In genomic region chr10:3133948-3134347, GRCh38 we compare ENCODE assay signal across 30 cellular contexts. TPM values are rescaled to one million over a fixed set of nuclear protein-coding genes. Genes with fewer than 3 reads are reported as not detected.
A peak's percentile ranks its signal among the peaks of the same experiment; 100 is the strongest.
DNase-seq lines count a peak whose midpoint lies in the region; ATAC-seq, FAIRE-seq and TF ChIP-seq lines count a peak whose summit lies in the region.
"Had no signal": no experiment of that assay in that cellular context is flagged by ENCODE, and none has a peak within 500 bp of the region (broad histone marks: within the 10 kb centered on the region; RNA-seq: fewer than 3 reads in every experiment).

No MANE protein-coding gene starts in this region.

- TF ChIP-seq CTCF in D721Med (IDR thresholded peaks at IDR 0.05; ENCODE audit: insufficient read depth, missing control alignments) (no peak), body of pancreas (IDR thresholded peaks at IDR 0.05) (no peak)

- no peaks in the 10 kb centered on the region for H3K9me3 ChIP-seq in naive thymus-derived CD4-positive, alpha-beta T cell (ENCODE audit: control insufficient read depth in 2 of 3, low read length in 3 of 3)
- H3K9me3 ChIP-seq in body of pancreas = no peaks in the 10 kb centered on the region
- H3K9me3 ChIP-seq: left lung, prostate gland, SK-N-SH, thoracic aorta had no signal

- intact Hi-C loops in activated CD4-positive, alpha-beta T cell treated with anti-CD3 and anti-CD28 coated beads, Interleukin-2, amount 10 ng/mL, durations not matched to agents 24 days and 14 days (cut with micrococcal nuclease) = no loop called here
- intact Hi-C loops in naive thymus-derived CD4-positive, alpha-beta T cell (cut with micrococcal nuclease) = no loop called here
- intact Hi-C loops in body of pancreas (cut with DNase I) = no loop called here

- no peaks in the 10 kb centered on the region for H3K27me3 ChIP-seq in naive thymus-derived CD4-positive, alpha-beta T cell (ENCODE audit: control insufficient read depth in 2 of 2, insufficient read depth in 2 of 2, low read length in 2 of 2)
- no peaks in the 10 kb centered on the region for H3K27me3 ChIP-seq in body of pancreas
- H3K27me3 ChIP-seq: left lung had no signal

- CTCF ChIA-PET in activated CD4-positive, alpha-beta memory T cell treated with anti-CD3 and anti-CD28 coated beads, Interleukin-2, amount 10 ng/mL, durations not matched to agents 7 days and 5 days (lab: Charles Lee) = no interaction called here
- CTCF ChIA-PET in naive thymus-derived CD4-positive, alpha-beta T cell (lab: Charles Lee) = interaction anchor here (0.6 kb wide), 1 partner anchor 1723 kb away, joined by 3 read pairs; no protein-coding TSS in a partner anchor

- POLR2A ChIA-PET in activated CD4-positive, alpha-beta memory T cell treated with anti-CD3 and anti-CD28 coated beads, Interleukin-2, amount 10 ng/mL, durations not matched to agents 7 days and 5 days (lab: Charles Lee) = interaction anchor here (0.8 to 1.3 kb wide), 4 partner anchors 12 to 43 kb away, joined by 3 read pairs; partner anchors contain the start of gene PITRM1
- POLR2A ChIA-PET in naive thymus-derived CD4-positive, alpha-beta T cell (lab: Charles Lee) = no interaction called here

- H3K27ac Mint-ChIP-seq in activated CD4-positive, alpha-beta T cell treated with anti-CD3 and anti-CD28 coated beads, Interleukin-2, amount 10 ng/mL, durations not matched to agents 24 days and 14 days = peak overlapping the region; percentile 37
- peak overlapping the region; percentile 19 for H3K27ac Mint-ChIP-seq in activated CD4-positive, alpha-beta memory T cell treated with anti-CD3 and anti-CD28 coated beads, Interleukin-2, amount 10 ng/mL, durations not matched to agents 7 days and 5 days
- peak overlapping the region in 5 of 9 donors; percentile 12 to 60 (median 36) for H3K27ac Mint-ChIP-seq in naive thymus-derived CD4-positive, alpha-beta T cell
- H3K27ac Mint-ChIP-seq: activated naive CD8-positive, alpha-beta T cell treated with anti-CD3 and anti-CD28 coated beads, Interleukin-2, amount 10 ng/mL, durations not matched to agents 7 days and 5 days; T-helper 1 cell treated with Interleukin-12 subunit alpha and Interleukin-12 subunit beta and Interleukin-4 antibody, amounts not matched to agents 30 μg/mL and 1 μg/mL, for 36 hours had no signal

- no peak overlapping the region for H3K4me3 ChIP-seq in naive thymus-derived CD4-positive, alpha-beta T cell (ENCODE audit: low read length)
- no peak overlapping the region for H3K4me3 ChIP-seq in body of pancreas
- H3K4me3 ChIP-seq: left lung, prostate gland, thoracic aorta had no signal

- no peaks in the 10 kb centered on the region for H3K9me3 Mint-ChIP-seq in activated CD4-positive, alpha-beta T cell treated with anti-CD3 and anti-CD28 coated beads, Interleukin-2, amount 10 ng/mL, durations not matched to agents 24 days and 14 days
- no peaks in the 10 kb centered on the region for H3K9me3 Mint-ChIP-seq in activated CD4-positive, alpha-beta memory T cell treated with anti-CD3 and anti-CD28 coated beads, Interleukin-2, amount 10 ng/mL, durations not matched to agents 7 days and 5 days
- no peaks in the 10 kb centered on the region for H3K9me3 Mint-ChIP-seq in naive thymus-derived CD4-positive, alpha-beta T cell
- H3K9me3 Mint-ChIP-seq: activated naive CD8-positive, alpha-beta T cell treated with anti-CD3 and anti-CD28 coated beads, Interleukin-2, amount 10 ng/mL, durations not matched to agents 7 days and 5 days; activated T-helper 17 cell treated with anti-CD3 and anti-CD28 coated beads, Interleukin-2, amount 50 U/mL, for 72 hours; T-helper 1 cell treated with Interleukin-12 subunit alpha and Interleukin-12 subunit beta and Interleukin-4 antibody, amounts not matched to agents 30 μg/mL and 1 μg/mL, for 36 hours had no signal

- no peaks in the 10 kb centered on the region for H3K27me3 Mint-ChIP-seq in activated CD4-positive, alpha-beta T cell treated with anti-CD3 and anti-CD28 coated beads, Interleukin-2, amount 10 ng/mL, durations not matched to agents 24 days and 14 days
- H3K27me3 Mint-ChIP-seq in activated CD4-positive, alpha-beta memory T cell treated with anti-CD3 and anti-CD28 coated beads, Interleukin-2, amount 10 ng/mL, durations not matched to agents 7 days and 5 days = no peaks in the 10 kb centered on the region
- no peaks in the 10 kb centered on the region for H3K27me3 Mint-ChIP-seq in naive thymus-derived CD4-positive, alpha-beta T cell
- H3K27me3 Mint-ChIP-seq: activated naive CD8-positive, alpha-beta T cell treated with anti-CD3 and anti-CD28 coated beads, Interleukin-2, amount 10 ng/mL, durations not matched to agents 7 days and 5 days; activated T-helper 17 cell treated with anti-CD3 and anti-CD28 coated beads, Interleukin-2, amount 50 U/mL, for 72 hours had no signal

- DNase-seq in activated CD4-positive, alpha-beta T cell treated with anti-CD3 and anti-CD28 coated beads, Interleukin-2, amount 10 ng/mL, durations not matched to agents 24 days and 14 days = no peak
- DNase-seq in activated CD4-positive, alpha-beta T cell treated with anti-CD3 and anti-CD28 coated beads for 1 hour = no peak
- DNase-seq in D721Med (ENCODE audit: insufficient read length, low spot score) (peak; percentile 80), GM19240 (ENCODE audit: insufficient read length, low spot score) (no peak), body of pancreas (no peak), DMS153 (lab: John Stamatoyannopoulos, UW) (no peak)
- no peak for DNase-seq in activated CD4-positive, alpha-beta memory T cell treated with anti-CD3 and anti-CD28 coated beads, Interleukin-2, amount 10 ng/mL, durations not matched to agents 7 days and 5 days
- DNase-seq in naive thymus-derived CD4-positive, alpha-beta T cell = no peak
- DNase-seq: 8988T; activated CD4-positive, CD25-positive, alpha-beta regulatory T cell treated with anti-CD3 and anti-CD28 coated beads, Interleukin-2, amount 50 U/mL, for 72 hours; activated naive CD8-positive, alpha-beta T cell treated with anti-CD3 and anti-CD28 coated beads, Interleukin-2, amount 10 ng/mL, durations not matched to agents 7 days and 5 days; DMS53; Karpas-422; left lung; mesendoderm; MV-4-11; NCI-H146; NCI-H2107; NCI-H446; SK-N-SH; stimulated activated CD4-positive, alpha-beta T cell treated with anti-CD3 and anti-CD28 coated beads, Interleukin-15, amount 100 ng/mL, for 24 hours; stimulated activated naive CD4-positive, alpha-beta T cell had no signal

- TF ChIP-seq POLR2A in body of pancreas (IDR thresholded peaks at IDR 0.05) = no peak

- WGBS in body of pancreas, 2 donors = 79 to 87% methylated on average over 5 of the region's 5 CpGs

- peak; percentile 60 for FAIRE-seq in D721Med (lab: Jason Lieb, UNC)
- FAIRE-seq: GM19239, islet of Langerhans, urothelium cell line had no signal

- no peaks in the 10 kb centered on the region for H3K4me1 ChIP-seq in naive thymus-derived CD4-positive, alpha-beta T cell (ENCODE audit: control insufficient read depth in 2 of 2, insufficient read depth in 2 of 2, low read length in 2 of 2)
- H3K4me1 ChIP-seq in body of pancreas = no peaks in the 10 kb centered on the region
- H3K4me1 ChIP-seq: left lung, prostate gland had no signal

- H3K4me3 Mint-ChIP-seq in activated CD4-positive, alpha-beta T cell treated with anti-CD3 and anti-CD28 coated beads, Interleukin-2, amount 10 ng/mL, durations not matched to agents 24 days and 14 days = no peak overlapping the region
- no peak overlapping the region for H3K4me3 Mint-ChIP-seq in activated CD4-positive, alpha-beta memory T cell treated with anti-CD3 and anti-CD28 coated beads, Interleukin-2, amount 10 ng/mL, durations not matched to agents 7 days and 5 days
- no peak overlapping the region for H3K4me3 Mint-ChIP-seq in naive thymus-derived CD4-positive, alpha-beta T cell
- H3K4me3 Mint-ChIP-seq: activated naive CD8-positive, alpha-beta T cell treated with anti-CD3 and anti-CD28 coated beads, Interleukin-2, amount 10 ng/mL, durations not matched to agents 7 days and 5 days; activated T-helper 17 cell treated with anti-CD3 and anti-CD28 coated beads, Interleukin-2, amount 50 U/mL, for 72 hours; T-helper 1 cell treated with Interleukin-12 subunit alpha and Interleukin-12 subunit beta and Interleukin-4 antibody, amounts not matched to agents 30 μg/mL and 1 μg/mL, for 36 hours had no signal

- peaks cover 9 to 88% (median 10%) of the 10 kb centered on the region in 3 experiments for H3K36me3 ChIP-seq in naive thymus-derived CD4-positive, alpha-beta T cell (ENCODE audit: control insufficient read depth in 2 of 3, insufficient read depth in 3 of 3, low read length in 3 of 3)
- peaks cover 11 to 24% of the 10 kb centered on the region in 2 donors for H3K36me3 ChIP-seq in body of pancreas (replicated peaks in 1 of 2; ENCODE audit: insufficient read depth in 1 of 2, low read depth in 2 of 2)

- peaks cover 68% of the 10 kb centered on the region for H3K36me3 Mint-ChIP-seq in activated CD4-positive, alpha-beta T cell treated with anti-CD3 and anti-CD28 coated beads, Interleukin-2, amount 10 ng/mL, durations not matched to agents 24 days and 14 days (ENCODE audit: low read depth)
- peaks cover 79% of the 10 kb centered on the region for H3K36me3 Mint-ChIP-seq in activated CD4-positive, alpha-beta memory T cell treated with anti-CD3 and anti-CD28 coated beads, Interleukin-2, amount 10 ng/mL, durations not matched to agents 7 days and 5 days (ENCODE audit: low read depth)
- H3K36me3 Mint-ChIP-seq in naive thymus-derived CD4-positive, alpha-beta T cell = peaks cover 8 to 69% (median 28%) of the 10 kb centered on the region in 5 donors

- no peak overlapping the region for H3K27ac ChIP-seq in naive thymus-derived CD4-positive, alpha-beta T cell (ENCODE audit: low read depth, low read length)
- H3K27ac ChIP-seq in body of pancreas = no peak overlapping the region
- H3K27ac ChIP-seq: left lung, prostate gland, thoracic aorta had no signal

- no peak for ATAC-seq in naive thymus-derived CD4-positive, alpha-beta T cell
- ATAC-seq in body of pancreas = no peak
- ATAC-seq: activated T-helper 17 cell treated with anti-CD3 and anti-CD28 coated beads, Interleukin-2, amount 50 U/mL, for 72 hours; HCT116; left lung had no signal

- H3K4me1 Mint-ChIP-seq in activated CD4-positive, alpha-beta T cell treated with anti-CD3 and anti-CD28 coated beads, Interleukin-2, amount 10 ng/mL, durations not matched to agents 24 days and 14 days = peaks cover 2% of the 10 kb centered on the region
- peaks cover 3% of the 10 kb centered on the region for H3K4me1 Mint-ChIP-seq in activated CD4-positive, alpha-beta memory T cell treated with anti-CD3 and anti-CD28 coated beads, Interleukin-2, amount 10 ng/mL, durations not matched to agents 7 days and 5 days
- no peaks in the 10 kb centered on the region for H3K4me1 Mint-ChIP-seq in naive thymus-derived CD4-positive, alpha-beta T cell
- H3K4me1 Mint-ChIP-seq: activated naive CD8-positive, alpha-beta T cell treated with anti-CD3 and anti-CD28 coated beads, Interleukin-2, amount 10 ng/mL, durations not matched to agents 7 days and 5 days; activated T-helper 17 cell treated with anti-CD3 and anti-CD28 coated beads, Interleukin-2, amount 50 U/mL, for 72 hours had no signal

RNA-seq across cellular contexts. Expression of gene PITRM1, which starts 38.6 kb away (rescaled TPM):
- total RNA-seq in activated CD4-positive, alpha-beta T cell treated with anti-CD3 and anti-CD28 coated beads, Interleukin-2, amount 10 ng/mL, durations not matched to agents 24 days and 14 days = 79.6 and 83.4 TPM in 2 replicates
- total RNA-seq in activated CD4-positive, alpha-beta memory T cell treated with anti-CD3 and anti-CD28 coated beads, Interleukin-2, amount 10 ng/mL, durations not matched to agents 7 days and 5 days = 10 to 100 TPM; 53.7 to 56.7 TPM
- 10 to 100 TPM; 56.5 to 90.8 (median 85.4) TPM for total RNA-seq in naive thymus-derived CD4-positive, alpha-beta T cell
- 10 to 100 TPM; 35.1 to 56.0 TPM for polyA plus RNA-seq in naive thymus-derived CD4-positive, alpha-beta T cell
- 10 to 100 TPM; 34.9 to 45.4 TPM for total RNA-seq in body of pancreas
